ENCODE assay signal across 8 cellular contexts in the genomic region with DNA sequence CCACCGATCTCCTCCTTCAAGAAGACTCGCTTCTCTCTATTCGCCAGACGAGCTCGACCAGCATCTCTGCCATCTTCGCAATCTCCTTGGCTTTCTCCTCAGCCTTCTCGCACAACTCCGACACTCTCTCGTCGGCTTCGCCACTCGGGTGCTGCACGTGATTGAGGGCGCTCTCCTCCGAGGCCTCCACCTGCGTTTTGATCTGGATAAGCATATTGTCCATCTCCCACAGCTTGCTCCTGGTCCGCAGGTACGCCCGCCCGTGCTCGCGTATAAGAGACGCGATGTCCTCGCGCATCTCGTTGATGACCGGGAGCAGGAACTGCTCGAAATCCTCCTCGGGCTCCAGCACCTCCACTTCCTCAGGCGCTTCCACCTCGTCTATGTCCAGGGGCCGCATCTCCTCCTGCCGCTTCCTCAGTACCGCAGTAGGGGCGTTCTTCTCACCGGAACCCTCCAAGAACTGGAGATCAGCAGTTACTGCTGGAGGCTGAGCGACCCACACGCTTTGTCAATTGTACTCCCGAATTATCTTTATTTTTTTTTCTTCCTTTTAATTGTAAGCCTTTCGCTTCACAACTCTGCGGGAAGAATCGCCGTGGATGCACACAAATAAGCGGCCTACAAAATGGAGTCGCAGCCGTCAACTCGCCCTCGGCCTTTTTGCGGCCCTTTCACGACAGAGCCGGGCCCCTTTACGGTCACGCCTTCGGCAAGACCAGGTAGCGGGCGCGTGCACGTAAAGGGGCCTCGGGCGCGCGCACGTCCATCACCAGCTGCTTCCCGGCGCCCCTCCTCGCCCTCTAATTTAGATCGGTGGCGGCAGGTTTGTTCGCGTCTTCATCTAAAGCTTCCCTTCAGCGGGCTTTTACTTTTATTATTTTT. TPM values are rescaled to one million over a fixed set of nuclear protein-coding genes. Genes with fewer than 3 reads are reported as not detected.
DNase-seq lines count a peak whose midpoint lies in the region; ATAC-seq and TF ChIP-seq lines count a peak whose summit lies in the region.

MRFAP1L1 (minus strand) TSS at position 636 of the 885 bp plus-strand sequence; CDS start at position 400, 236 bp downstream.

- peaks cover 47% of the 10 kb centered on the region for H3K4me1 Mint-ChIP-seq in T-helper 1 cell treated with Interleukin-12 subunit alpha and Interleukin-12 subunit beta and Interleukin-4 antibody, amounts not matched to agents 30 μg/mL and 1 μg/mL, for 36 hours (ENCODE audit: low read depth)

- TF ChIP-seq CTCF in GM12873 (IDR thresholded peaks at IDR 0.05; ENCODE audit: insufficient read depth, low read depth, low read length, missing control alignments) (peak; percentile 21), upper lobe of left lung (IDR thresholded peaks at IDR 0.05) (peak in 1 of 6 experiments; percentile 9)

- H3K4me3 ChIP-seq in upper lobe of left lung = peak within 1 kb of the TSS; percentile 58 to 91 (median 76)

- intact Hi-C loops in left cardiac atrium (cut with DNase I) = loop anchor here (5.0 kb wide), 2 partner anchors 37 to 67 kb away; partner anchors contain the start of gene MRFAP1 (in 2 of the 2)
- intact Hi-C loops in posterior vena cava (cut with DNase I) = loop anchor here in 1 of 2 donors (10.0 kb wide), 1 partner anchor 355 kb away; the partner anchor contains the start of gene GRPEL1

- H3K36me3 Mint-ChIP-seq in T-helper 1 cell treated with Interleukin-12 subunit alpha and Interleukin-12 subunit beta and Interleukin-4 antibody, amounts not matched to agents 30 μg/mL and 1 μg/mL, for 36 hours (ENCODE audit: low read depth) = peaks cover 48% of the 10 kb centered on the region

- WGBS in upper lobe of left lung, 2 donors = 0 to 1% methylated on average over 70 to 72 of the region's 72 CpGs

- DNase-seq in NCI-H1694 (lab: John Stamatoyannopoulos, UW) = peak; percentile 76
- DNase-seq in amniotic stem cell (lab: John Stamatoyannopoulos, UW) = peak; percentile 97
- peak; percentile 97 for DNase-seq in left cardiac atrium
- DNase-seq in posterior vena cava (ENCODE audit: low spot score) = peak; percentile 98
- DNase-seq in upper lobe of left lung = peak; percentile 96 to 97

- peaks cover 0 to 8% (median 0%) of the 10 kb centered on the region in 4 donors for H3K36me3 ChIP-seq in upper lobe of left lung

- peak within 1 kb of the TSS; percentile 99 for H3K4me3 Mint-ChIP-seq in T-helper 1 cell treated with Interleukin-12 subunit alpha and Interleukin-12 subunit beta and Interleukin-4 antibody, amounts not matched to agents 30 μg/mL and 1 μg/mL, for 36 hours

- H3K27me3 ChIP-seq in upper lobe of left lung = no peaks in the 10 kb centered on the region

- peak in 1 of 4 donors; percentile 29 for TF ChIP-seq EP300 in upper lobe of left lung (IDR thresholded peaks at IDR 0.05)

- H3K27ac ChIP-seq in upper lobe of left lung = peak within 1 kb of the TSS; percentile 79 to 93 (median 88)

- H3K27me3 Mint-ChIP-seq in T-helper 1 cell treated with Interleukin-12 subunit alpha and Interleukin-12 subunit beta and Interleukin-4 antibody, amounts not matched to agents 30 μg/mL and 1 μg/mL, for 36 hours (ENCODE audit: low read depth) = peaks cover 6% of the 10 kb centered on the region

- H3K9me3 ChIP-seq in upper lobe of left lung = no peaks in the 10 kb centered on the region

- H3K27ac Mint-ChIP-seq in T-helper 1 cell treated with Interleukin-12 subunit alpha and Interleukin-12 subunit beta and Interleukin-4 antibody, amounts not matched to agents 30 μg/mL and 1 μg/mL, for 36 hours = peak within 1 kb of the TSS; percentile 95

- peaks cover 30 to 45% (median 37%) of the 10 kb centered on the region in 4 donors for H3K4me1 ChIP-seq in upper lobe of left lung

- ATAC-seq in HG02852 (IDR thresholded peaks at IDR 0.05; ENCODE audit: unreplicated experiment) (peak; percentile 66), left cardiac atrium (peak; percentile 90 to 91), upper lobe of left lung (ENCODE audit: low FRiP score in 2 of 2) (peak; percentile 98 to 99)

- H3K9me3 Mint-ChIP-seq in T-helper 1 cell treated with Interleukin-12 subunit alpha and Interleukin-12 subunit beta and Interleukin-4 antibody, amounts not matched to agents 30 μg/mL and 1 μg/mL, for 36 hours = peaks cover 9% of the 10 kb centered on the region

- TF ChIP-seq POLR2A in upper lobe of left lung (IDR thresholded peaks at IDR 0.05) = peak in 3 of 4 donors; percentile 15 to 66 (median 25)

RNA-seq across cellular contexts. Expression of gene MRFAP1L1, which starts in this region (rescaled TPM):
- total RNA-seq in left cardiac atrium = 10 to 100 TPM; 45.9 to 52.9 TPM
- 10 to 100 TPM; 35.9 to 43.8 TPM for total RNA-seq in posterior vena cava
- total RNA-seq in upper lobe of left lung = 10 to 100 TPM; 24.6 to 71.3 (median 50.8) TPM

Comparison
In these comparisons a context has a peak if more than half of its experiments do, and no peak if none do; other contexts are left out.
1. Peak in every context shown above with its lines: DNase-seq, ATAC-seq, H3K4me3 ChIP-seq and H3K27ac ChIP-seq.